Comparison of ENCODE assay signal across 1 cellular context in the genomic region with DNA sequence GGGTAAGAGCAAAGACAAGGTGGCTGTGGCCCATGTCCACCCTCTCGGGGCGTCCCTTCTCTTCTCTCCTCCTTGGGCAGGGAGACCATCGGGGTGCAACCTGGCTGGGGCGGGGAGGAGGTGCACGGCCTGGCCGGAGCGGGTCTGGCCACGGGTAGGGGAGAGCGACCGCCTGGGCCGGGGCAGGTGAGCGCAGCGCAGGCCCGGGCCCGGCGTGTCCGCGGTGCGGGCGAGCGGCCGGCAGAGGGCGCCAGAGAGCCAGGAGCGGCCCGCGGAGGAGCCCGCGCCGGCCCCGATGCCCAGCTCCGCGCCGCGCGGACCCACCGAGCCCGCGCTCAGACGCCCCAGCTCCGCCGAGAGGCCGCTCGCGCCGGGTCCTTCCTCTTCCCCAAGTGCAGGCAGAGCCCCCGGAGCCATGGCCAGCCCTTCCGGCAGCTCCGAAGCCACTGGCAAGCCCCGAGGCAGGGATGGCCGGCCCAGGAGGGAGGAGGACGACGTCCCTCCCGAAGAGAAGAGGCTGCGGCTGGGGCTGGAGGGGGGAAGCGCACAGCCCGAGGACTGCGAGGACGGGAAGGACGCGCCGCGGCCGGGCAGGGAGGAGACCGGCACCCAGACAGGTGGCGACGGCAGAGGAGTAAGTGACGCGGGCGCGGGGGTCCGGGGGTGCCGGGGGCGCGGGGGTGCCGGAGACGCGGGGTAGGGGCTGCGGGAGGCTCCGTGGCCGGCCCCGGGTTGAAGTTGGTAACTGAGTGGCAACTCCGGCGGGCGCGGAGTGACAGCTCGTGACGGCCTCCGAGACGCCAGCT.
A peak's percentile ranks its signal among the peaks of the same experiment; 100 is the strongest.
TF ChIP-seq lines count a peak whose summit lies in the region.

No MANE protein-coding gene starts in this region.

TF ChIP-seq in GM12878, 131 proteins besides CTCF, POLR2A, EP300 and RAD21:
- TF ChIP-seq SMC3 (IDR thresholded peaks at IDR 0.05; ENCODE audit: borderline replicate concordance, low read length) (peak; percentile 15; the same call in 1 of the 2 replicates), IKZF1 (conservative IDR thresholded peaks at IDR 0.05) (0 out of 2 replicates have a peak, but pooled peaks have one; percentile 11), SMARCA5 (IDR thresholded peaks at IDR 0.05) (0 out of 2 replicates have a peak, but pooled peaks have one; percentile 62), BHLHE40 (IDR thresholded peaks at IDR 0.05; ENCODE audit: borderline replicate concordance in 1 of 2, low read depth in 2 of 2, low read length in 1 of 2) (peak in 1 of 2 experiments; percentile 49; a peak in 1 of 4 replicates), GATAD2B (conservative IDR thresholded peaks at IDR 0.05; ENCODE audit: low read depth) (0 out of 2 replicates have a peak, but pooled peaks have one; percentile 38)
